ENCODE assay signal across 23 cellular contexts in genomic region chr7:42093361-42093905, GRCh38.
DNase-seq lines count a peak whose midpoint lies in the region; TF ChIP-seq lines count a peak whose summit lies in the region.
"Had no signal": no experiment of that assay in that cellular context is flagged by ENCODE, and none has a peak within 500 bp of the region (broad histone marks: within the 10 kb centered on the region; RNA-seq: fewer than 3 reads in every experiment).

No MANE protein-coding gene starts in this region.

- H3K27me3 Mint-ChIP-seq in activated CD4-positive, alpha-beta T cell treated with anti-CD3 and anti-CD28 coated beads, Interleukin-2, amount 10 ng/mL, durations not matched to agents 7 days and 5 days = no peaks in the 10 kb centered on the region
- H3K27me3 Mint-ChIP-seq: CD4-positive, CD25-positive, alpha-beta regulatory T cell had no signal

- TF ChIP-seq CTCF in RWPE1 (conservative IDR thresholded peaks at IDR 0.05; ENCODE audit: low read depth) = no peak
- TF ChIP-seq CTCF in colonic mucosa (IDR thresholded peaks at IDR 0.05) = no peak

- H3K4me3 Mint-ChIP-seq in activated CD4-positive, alpha-beta T cell treated with anti-CD3 and anti-CD28 coated beads, Interleukin-2, amount 10 ng/mL, durations not matched to agents 7 days and 5 days = no peak overlapping the region
- H3K4me3 Mint-ChIP-seq: CD4-positive, CD25-positive, alpha-beta regulatory T cell; HFFc6 had no signal

- no peak overlapping the region for H3K4me3 ChIP-seq in colonic mucosa
- H3K4me3 ChIP-seq: BLaER1, GM23248, K562, SK-N-MC had no signal

- POLR2A ChIA-PET in activated CD4-positive, alpha-beta T cell treated with anti-CD3 and anti-CD28 coated beads, Interleukin-2, amount 10 ng/mL, durations not matched to agents 7 days and 5 days (lab: Charles Lee) = no interaction called here
- POLR2A ChIA-PET in RWPE1 (lab: Yijun Ruan, JAX; ENCODE audit: low non-redundant PET) = no interaction called here

- no peaks in the 10 kb centered on the region for H3K9me3 Mint-ChIP-seq in activated CD4-positive, alpha-beta T cell treated with anti-CD3 and anti-CD28 coated beads, Interleukin-2, amount 10 ng/mL, durations not matched to agents 7 days and 5 days
- H3K9me3 Mint-ChIP-seq: HFFc6 had no signal

- H3K36me3 ChIP-seq in colonic mucosa = no peaks in the 10 kb centered on the region

- no peaks in the 10 kb centered on the region for H3K27me3 ChIP-seq in colonic mucosa
- H3K27me3 ChIP-seq: BLaER1 had no signal

- H3K27ac Mint-ChIP-seq in activated CD4-positive, alpha-beta T cell treated with anti-CD3 and anti-CD28 coated beads, Interleukin-2, amount 10 ng/mL, durations not matched to agents 7 days and 5 days = peak overlapping the region; percentile 9
- H3K27ac Mint-ChIP-seq: CD4-positive, CD25-positive, alpha-beta regulatory T cell; HFFc6 had no signal

- intact Hi-C loops in colonic mucosa (cut with DNase I) = no loop called here

- CTCF ChIA-PET in activated CD4-positive, alpha-beta T cell treated with anti-CD3 and anti-CD28 coated beads, Interleukin-2, amount 10 ng/mL, durations not matched to agents 7 days and 5 days (lab: Charles Lee) = no interaction called here
- CTCF ChIA-PET in RWPE1 (lab: Yijun Ruan, JAX) = interaction anchor here (0.6 kb wide), 2 partner anchors 36 to 885 kb away, joined by 3 to 5 read pairs; no protein-coding TSS in a partner anchor

- H3K27ac ChIP-seq in RWPE1 (peak overlapping the region; percentile 4; the same call in 1 of the 2 replicates), colonic mucosa (no peak overlapping the region)
- H3K27ac ChIP-seq: BLaER1, GM23248, SK-N-MC had no signal

- H3K4me1 Mint-ChIP-seq in activated CD4-positive, alpha-beta T cell treated with anti-CD3 and anti-CD28 coated beads, Interleukin-2, amount 10 ng/mL, durations not matched to agents 7 days and 5 days = no peaks in the 10 kb centered on the region
- H3K4me1 Mint-ChIP-seq: CD4-positive, CD25-positive, alpha-beta regulatory T cell had no signal

- H3K36me3 Mint-ChIP-seq in activated CD4-positive, alpha-beta T cell treated with anti-CD3 and anti-CD28 coated beads, Interleukin-2, amount 10 ng/mL, durations not matched to agents 7 days and 5 days (ENCODE audit: low read depth) = no peaks in the 10 kb centered on the region
- H3K36me3 Mint-ChIP-seq: CD4-positive, CD25-positive, alpha-beta regulatory T cell had no signal

- H3K4me1 ChIP-seq in colonic mucosa = peaks cover 3% of the 10 kb centered on the region
- H3K4me1 ChIP-seq: BLaER1 had no signal

- DNase-seq in activated CD4-positive, alpha-beta T cell treated with anti-CD3 and anti-CD28 coated beads, Interleukin-2, amount 10 ng/mL, durations not matched to agents 7 days and 5 days = no peak
- no peak for DNase-seq in activated CD4-positive, alpha-beta T cell treated with anti-CD3 and anti-CD28 coated beads for 48 hours
- DNase-seq in RWPE1 (ENCODE audit: low spot score) = no peak
- DNase-seq in fibroblast of gingiva (ENCODE audit: low read depth) = peak; percentile 36
- DNase-seq in stimulated activated CD8-positive, alpha-beta memory T cell treated with anti-CD3 and anti-CD28 coated beads, Interleukin-4, amount 100 ng/mL, for 48 hours = no peak
- DNase-seq in occipital lobe (lab: John Stamatoyannopoulos, UW) = no peak
- DNase-seq in colonic mucosa = no peak
- DNase-seq: CD4-positive, CD25-positive, alpha-beta regulatory T cell; GM23248; H7; HFFc6; Kasumi-1; MM.1S; NCI-H1092 treated with DMSO at 0.1 percent for 48 hours; NCI-H1436 treated with DMSO at 0.1 percent for 48 hours; NCI-H187 treated with DMSO at 0.1 percent for 48 hours; NCI-H2171 treated with DMSO at 0.1 percent for 48 hours; NCI-H524; NCI-H774; SHP77 treated with DMSO at 0.1 percent for 48 hours had no signal

- H3K9me3 ChIP-seq in colonic mucosa = no peaks in the 10 kb centered on the region
- H3K9me3 ChIP-seq: BLaER1 had no signal

- H3K9ac ChIP-seq in colonic mucosa (ENCODE audit: low read depth in 2 of 2, low read length in 2 of 2) = no peak overlapping the region
- H3K9ac ChIP-seq: BLaER1, GM23248 had no signal
